17 cellular contexts compared by ENCODE assay signal in the genomic region with DNA sequence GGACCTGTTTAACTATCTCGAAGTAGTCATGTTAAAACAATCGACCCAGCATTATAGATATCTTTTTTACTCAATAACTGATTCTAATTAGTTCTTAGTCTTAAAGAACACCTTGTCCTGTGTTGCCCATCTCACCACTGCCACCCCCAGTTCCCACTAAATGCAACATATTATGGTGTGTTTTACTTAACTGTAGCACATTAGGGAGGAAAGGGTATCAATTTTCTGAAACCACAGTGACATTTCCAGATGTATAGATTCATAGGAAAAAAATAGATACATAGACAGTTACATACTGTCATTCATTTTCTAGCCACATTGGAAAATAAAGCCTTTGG.
DNase-seq lines count a peak whose midpoint lies in the region; ATAC-seq, FAIRE-seq and TF ChIP-seq lines count a peak whose summit lies in the region.
"Had no signal": no experiment of that assay in that cellular context is flagged by ENCODE, and none has a peak within 500 bp of the region (broad histone marks: within the 10 kb centered on the region; RNA-seq: fewer than 3 reads in every experiment).

No MANE protein-coding gene starts in this region.

- DNase-seq in A549 (ENCODE audit: low read depth in 1 of 2, low spot score in 1 of 2) (no peak), HFFc6 (no peak), SJSA1 (ENCODE audit: low read depth in 1 of 2, low spot score in 2 of 2) (no peak), globus pallidus (ENCODE audit: low spot score) (peak; percentile 37), GOT3 (lab: John Stamatoyannopoulos, UW) (no peak), NOMO-1 treated with dmso at 0.1 percent for 144 hours (lab: John Stamatoyannopoulos, UW; ENCODE audit: unreplicated experiment) (no peak), esophagus squamous epithelium (lab: John Stamatoyannopoulos, UW) (no peak)
- DNase-seq in activated CD4-positive, alpha-beta T cell treated with anti-CD3 and anti-CD28 coated beads, Interleukin-2, amount 50 U/mL, for 1 hour: no peak
- DNase-seq: activated naive CD4-positive, alpha-beta T cell; kidney glomerular epithelial cell; NCI-H1092; NK-92 treated with Interleukin-12 subunit alpha and Interleukin-12 subunit beta, amount 100 ng/mL, for 24 hours; stimulated activated CD4-positive, alpha-beta T cell treated with anti-CD3 and anti-CD28 coated beads, Interleukin-2, amount 100 ng/mL, for 48 hours; testis had no signal

- H3K27me3 ChIP-seq in SJSA1 (replicated peaks) (no peaks in the 10 kb centered on the region), esophagus squamous epithelium (peaks cover 17 to 100% (median 53%) of the 10 kb centered on the region in 4 donors)
- H3K27me3 ChIP-seq: testis had no signal

- TF ChIP-seq POLR2A in A549 (IDR thresholded peaks at IDR 0.05; ENCODE audit: low read length) (no peak), esophagus squamous epithelium (IDR thresholded peaks at IDR 0.05) (no peak)

- H3K4me3 ChIP-seq in A549 (no peak overlapping the region), SJSA1 (no peak overlapping the region), esophagus squamous epithelium (no peak overlapping the region)

- TF ChIP-seq CTCF in A549 (IDR thresholded peaks at IDR 0.05) (no peak), HFFc6 (IDR thresholded peaks at IDR 0.05) (no peak), esophagus squamous epithelium (IDR thresholded peaks at IDR 0.05) (no peak)

- no peaks in the 10 kb centered on the region for H3K36me3 Mint-ChIP-seq in HFFc6 (ENCODE audit: low read depth)

- H3K27me3 Mint-ChIP-seq in HFFc6 (ENCODE audit: insufficient read depth): peaks cover 31% of the 10 kb centered on the region

- FAIRE-seq in A549 (lab: Jason Lieb, UNC): no peak
- FAIRE-seq: G401.6 had no signal

- H3K4me2 ChIP-seq in A549: peak overlapping the region; percentile 81; the same call in 2 of the 3 replicates

- POLR2A ChIA-PET in A549 (lab: Yijun Ruan, JAX): no interaction called here

- no peaks in the 10 kb centered on the region for H3K9me3 ChIP-seq in A549
- H3K9me3 ChIP-seq in SJSA1 (replicated peaks): no peaks in the 10 kb centered on the region
- no peaks in the 10 kb centered on the region for H3K9me3 ChIP-seq in esophagus squamous epithelium
- H3K9me3 ChIP-seq: testis had no signal

- CTCF ChIA-PET in A549 (lab: Yijun Ruan, JAX): no interaction called here

- H3K4me1 ChIP-seq in A549 (no peaks in the 10 kb centered on the region; the same call in 2 of the 3 replicates), SJSA1 (replicated peaks) (peaks cover 7% of the 10 kb centered on the region), esophagus squamous epithelium (peaks cover 8 to 35% (median 10%) of the 10 kb centered on the region in 3 donors)
- H3K4me1 ChIP-seq: testis had no signal

- intact Hi-C loops in esophagus squamous epithelium (cut with DNase I): no loop called here

- H3K9me3 Mint-ChIP-seq in HFFc6: no peaks in the 10 kb centered on the region

- no peak for TF ChIP-seq EP300 in A549 (IDR thresholded peaks at IDR 0.05)

- H3K27ac ChIP-seq in A549 (no peak overlapping the region), SJSA1 (peak overlapping the region; percentile 79; the same call in 1 of the 2 replicates), esophagus squamous epithelium (no peak overlapping the region)
- H3K27ac ChIP-seq: parathyroid adenoma, testis had no signal

- no peak for TF ChIP-seq RAD21 in A549 (conservative IDR thresholded peaks at IDR 0.05 in 1 of 2, IDR thresholded peaks at IDR 0.05 in 1 of 2)

- 36% methylated on average over 2 of the region's 2 CpGs for WGBS in A549 (ENCODE audit: missing lambda C conversion rate)
- WGBS in esophagus squamous epithelium, 2 donors: 24 to 32% methylated on average over 2 of the region's 2 CpGs

- no peak for ATAC-seq in A549

- H3K4me1 Mint-ChIP-seq in HFFc6 (ENCODE audit: low read depth): peaks cover 24% of the 10 kb centered on the region

- H3K27ac Mint-ChIP-seq in HFFc6: no peak overlapping the region
- H3K27ac Mint-ChIP-seq: activated CD4-positive, alpha-beta T cell treated with anti-CD3 and anti-CD28 coated beads, Interleukin-2, amount 10 ng/mL, durations not matched to agents 24 days and 14 days had no signal

- H3K36me3 ChIP-seq in SJSA1: no peaks in the 10 kb centered on the region
- no peaks in the 10 kb centered on the region for H3K36me3 ChIP-seq in esophagus squamous epithelium

- H3K4me3 Mint-ChIP-seq in HFFc6: peak overlapping the region; percentile 84; the same call in 1 of the 2 replicates

TF ChIP-seq in A549, 52 proteins besides CTCF, POLR2A, EP300 and RAD21:
- TF ChIP-seq MAFK (IDR thresholded peaks at IDR 0.05; ENCODE audit: partially characterized antibody) (no peak), RARB (CRISPR knock-in tag; IDR thresholded peaks at IDR 0.05) (no peak), BHLHE40 (IDR thresholded peaks at IDR 0.05; ENCODE audit: low read depth, low read length) (no peak), HOXA7 (CRISPR knock-in tag; IDR thresholded peaks at IDR 0.05) (no peak), MAZ (IDR thresholded peaks at IDR 0.05; ENCODE audit: borderline replicate concordance, low read depth, low read length) (no peak), CBX8 (IDR thresholded peaks at IDR 0.05) (no peak), ZFP36 (IDR thresholded peaks at IDR 0.05; ENCODE audit: borderline replicate concordance, partially characterized antibody) (no peak)
- TF ChIP-seq, protein P1, sequence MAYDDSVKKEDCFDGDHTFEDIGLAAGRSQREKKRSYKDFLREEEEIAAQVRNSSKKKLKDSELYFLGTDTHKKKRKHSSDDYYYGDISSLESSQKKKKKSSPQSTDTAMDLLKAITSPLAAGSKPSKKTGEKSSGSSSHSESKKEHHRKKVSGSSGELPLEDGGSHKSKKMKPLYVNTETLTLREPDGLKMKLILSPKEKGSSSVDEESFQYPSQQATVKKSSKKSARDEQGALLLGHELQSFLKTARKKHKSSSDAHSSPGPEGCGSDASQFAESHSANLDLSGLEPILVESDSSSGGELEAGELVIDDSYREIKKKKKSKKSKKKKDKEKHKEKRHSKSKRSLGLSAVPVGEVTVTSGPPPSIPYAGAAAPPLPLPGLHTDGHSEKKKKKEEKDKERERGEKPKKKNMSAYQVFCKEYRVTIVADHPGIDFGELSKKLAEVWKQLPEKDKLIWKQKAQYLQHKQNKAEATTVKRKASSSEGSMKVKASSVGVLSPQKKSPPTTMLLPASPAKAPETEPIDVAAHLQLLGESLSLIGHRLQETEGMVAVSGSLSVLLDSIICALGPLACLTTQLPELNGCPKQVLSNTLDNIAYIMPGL (CRISPR knock-in tag; IDR thresholded peaks at IDR 0.05; ENCODE audit: borderline replicate concordance): no peak
